Comparison of ENCODE assay signal across 1 cellular context in genomic region chr6:26251354-26252081, GRCh38.
TF ChIP-seq lines count a peak whose summit lies in the region.

No MANE protein-coding gene starts in this region.

TF ChIP-seq in GM12878, 131 proteins besides CTCF, POLR2A, EP300 and RAD21 (continued from another document and continues in another):
- TF ChIP-seq SKIL (IDR thresholded peaks at IDR 0.05; ENCODE audit: low read depth, poor library complexity, severe bottlenecking) (peak; percentile 44), SMARCA5 (IDR thresholded peaks at IDR 0.05) (0 out of 2 replicates have a peak, but pooled peaks have one; percentile 18), EZH2 (IDR thresholded peaks at IDR 0.05; ENCODE audit: borderline replicate concordance, control insufficient read depth, low read depth, low read length) (no peak), TBL1XR1 (IDR thresholded peaks at IDR 0.05; ENCODE audit: low read depth, low read length) (0 out of 2 replicates have a peak, but pooled peaks have one; percentile 35), SMAD1 (IDR thresholded peaks at IDR 0.05; ENCODE audit: low read depth, partially characterized antibody) (peak; percentile 94), JUNB (IDR thresholded peaks at IDR 0.05) (no peak), LARP7 (IDR thresholded peaks at IDR 0.05) (peak; percentile 49), TCF12 (IDR thresholded peaks at IDR 0.05; ENCODE audit: low read depth, low read length) (peak; percentile 85), NFYA (IDR thresholded peaks at IDR 0.05; ENCODE audit: borderline replicate concordance, low read depth, low read length) (no peak), SMC3 (IDR thresholded peaks at IDR 0.05; ENCODE audit: borderline replicate concordance, low read length) (no peak), PAX5 (IDR thresholded peaks at IDR 0.05; ENCODE audit: borderline replicate concordance, low read depth, low read length) (peak; percentile 26; the same call in 1 of the 2 replicates), BRCA1 (IDR thresholded peaks at IDR 0.05; ENCODE audit: low read depth, low read length) (no peak), CREM (IDR thresholded peaks at IDR 0.05; ENCODE audit: low read depth) (no peak; the same call in none of the 2 replicates), RCOR1 (conservative IDR thresholded peaks at IDR 0.05; ENCODE audit: low read depth, low read length) (0 out of 2 replicates have a peak, but pooled peaks have one; percentile 30), NRF1 (conservative IDR thresholded peaks at IDR 0.05; ENCODE audit: low read depth, low read length) (no peak), CHD2 (IDR thresholded peaks at IDR 0.05; ENCODE audit: borderline replicate concordance, low read depth, low read length) (peak; percentile 52; the same call in 1 of the 2 replicates), RAD51 (IDR thresholded peaks at IDR 0.05) (no peak), CREB1 (IDR thresholded peaks at IDR 0.05; ENCODE audit: low read depth) (peak; percentile 49), SPI1 (IDR thresholded peaks at IDR 0.05; ENCODE audit: borderline replicate concordance, insufficient read depth, low read depth, low read length) (no peak), ATF2 (IDR thresholded peaks at IDR 0.05; ENCODE audit: low read length) (0 out of 2 replicates have a peak, but pooled peaks have one; percentile 34), MTA2 (IDR thresholded peaks at IDR 0.05; ENCODE audit: low read depth) (no peak), ZNF24 (IDR thresholded peaks at IDR 0.05) (no peak), BMI1 (IDR thresholded peaks at IDR 0.05; ENCODE audit: borderline replicate concordance) (no peak), IKZF1 (conservative IDR thresholded peaks at IDR 0.05) (peak; percentile 55; the same call in 1 of the 2 replicates), CEBPZ (IDR thresholded peaks at IDR 0.05; ENCODE audit: low read depth, low read length) (no peak), ZSCAN29 (IDR thresholded peaks at IDR 0.05) (no peak), YBX1 (IDR thresholded peaks at IDR 0.05) (no peak), ZNF592 (IDR thresholded peaks at IDR 0.05) (no peak), EGR1 (IDR thresholded peaks at IDR 0.05; ENCODE audit: borderline replicate concordance in 1 of 2, low read depth in 2 of 2, low read length in 2 of 2) (0 out of 3 replicates have a peak, but pooled peaks of 1 of the 2 experiments have one; percentile 12), YY1 (IDR thresholded peaks at IDR 0.05; ENCODE audit: low read depth, low read length) (peak; percentile 51; the same call in 1 of the 2 replicates), SMAD5 (IDR thresholded peaks at IDR 0.05; ENCODE audit: low read depth) (peak; percentile 98), ASH2L (IDR thresholded peaks at IDR 0.05; ENCODE audit: borderline replicate concordance, low read depth) (no peak), IKZF2 (IDR thresholded peaks at IDR 0.05) (no peak; a peak in 1 of 4 replicates)
- TF ChIP-seq, protein P1, sequence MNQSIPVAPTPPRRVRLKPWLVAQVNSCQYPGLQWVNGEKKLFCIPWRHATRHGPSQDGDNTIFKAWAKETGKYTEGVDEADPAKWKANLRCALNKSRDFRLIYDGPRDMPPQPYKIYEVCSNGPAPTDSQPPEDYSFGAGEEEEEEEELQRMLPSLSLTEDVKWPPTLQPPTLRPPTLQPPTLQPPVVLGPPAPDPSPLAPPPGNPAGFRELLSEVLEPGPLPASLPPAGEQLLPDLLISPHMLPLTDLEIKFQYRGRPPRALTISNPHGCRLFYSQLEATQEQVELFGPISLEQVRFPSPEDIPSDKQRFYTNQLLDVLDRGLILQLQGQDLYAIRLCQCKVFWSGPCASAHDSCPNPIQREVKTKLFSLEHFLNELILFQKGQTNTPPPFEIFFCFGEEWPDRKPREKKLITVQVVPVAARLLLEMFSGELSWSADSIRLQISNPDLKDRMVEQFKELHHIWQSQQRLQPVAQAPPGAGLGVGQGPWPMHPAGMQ (IDR thresholded peaks at IDR 0.05; ENCODE audit: borderline replicate concordance) = no peak
- TF ChIP-seq, protein P2, sequence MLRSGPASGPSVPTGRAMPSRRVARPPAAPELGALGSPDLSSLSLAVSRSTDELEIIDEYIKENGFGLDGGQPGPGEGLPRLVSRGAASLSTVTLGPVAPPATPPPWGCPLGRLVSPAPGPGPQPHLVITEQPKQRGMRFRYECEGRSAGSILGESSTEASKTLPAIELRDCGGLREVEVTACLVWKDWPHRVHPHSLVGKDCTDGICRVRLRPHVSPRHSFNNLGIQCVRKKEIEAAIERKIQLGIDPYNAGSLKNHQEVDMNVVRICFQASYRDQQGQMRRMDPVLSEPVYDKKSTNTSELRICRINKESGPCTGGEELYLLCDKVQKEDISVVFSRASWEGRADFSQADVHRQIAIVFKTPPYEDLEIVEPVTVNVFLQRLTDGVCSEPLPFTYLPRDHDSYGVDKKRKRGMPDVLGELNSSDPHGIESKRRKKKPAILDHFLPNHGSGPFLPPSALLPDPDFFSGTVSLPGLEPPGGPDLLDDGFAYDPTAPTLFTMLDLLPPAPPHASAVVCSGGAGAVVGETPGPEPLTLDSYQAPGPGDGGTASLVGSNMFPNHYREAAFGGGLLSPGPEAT (IDR thresholded peaks at IDR 0.05; ENCODE audit: low read depth) = peak; percentile 69; the same call in 1 of the 2 replicates
- TF ChIP-seq, protein P3, sequence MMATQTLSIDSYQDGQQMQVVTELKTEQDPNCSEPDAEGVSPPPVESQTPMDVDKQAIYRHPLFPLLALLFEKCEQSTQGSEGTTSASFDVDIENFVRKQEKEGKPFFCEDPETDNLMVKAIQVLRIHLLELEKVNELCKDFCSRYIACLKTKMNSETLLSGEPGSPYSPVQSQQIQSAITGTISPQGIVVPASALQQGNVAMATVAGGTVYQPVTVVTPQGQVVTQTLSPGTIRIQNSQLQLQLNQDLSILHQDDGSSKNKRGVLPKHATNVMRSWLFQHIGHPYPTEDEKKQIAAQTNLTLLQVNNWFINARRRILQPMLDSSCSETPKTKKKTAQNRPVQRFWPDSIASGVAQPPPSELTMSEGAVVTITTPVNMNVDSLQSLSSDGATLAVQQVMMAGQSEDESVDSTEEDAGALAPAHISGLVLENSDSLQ (IDR thresholded peaks at IDR 0.05) = no peak
- TF ChIP-seq, protein P4, sequence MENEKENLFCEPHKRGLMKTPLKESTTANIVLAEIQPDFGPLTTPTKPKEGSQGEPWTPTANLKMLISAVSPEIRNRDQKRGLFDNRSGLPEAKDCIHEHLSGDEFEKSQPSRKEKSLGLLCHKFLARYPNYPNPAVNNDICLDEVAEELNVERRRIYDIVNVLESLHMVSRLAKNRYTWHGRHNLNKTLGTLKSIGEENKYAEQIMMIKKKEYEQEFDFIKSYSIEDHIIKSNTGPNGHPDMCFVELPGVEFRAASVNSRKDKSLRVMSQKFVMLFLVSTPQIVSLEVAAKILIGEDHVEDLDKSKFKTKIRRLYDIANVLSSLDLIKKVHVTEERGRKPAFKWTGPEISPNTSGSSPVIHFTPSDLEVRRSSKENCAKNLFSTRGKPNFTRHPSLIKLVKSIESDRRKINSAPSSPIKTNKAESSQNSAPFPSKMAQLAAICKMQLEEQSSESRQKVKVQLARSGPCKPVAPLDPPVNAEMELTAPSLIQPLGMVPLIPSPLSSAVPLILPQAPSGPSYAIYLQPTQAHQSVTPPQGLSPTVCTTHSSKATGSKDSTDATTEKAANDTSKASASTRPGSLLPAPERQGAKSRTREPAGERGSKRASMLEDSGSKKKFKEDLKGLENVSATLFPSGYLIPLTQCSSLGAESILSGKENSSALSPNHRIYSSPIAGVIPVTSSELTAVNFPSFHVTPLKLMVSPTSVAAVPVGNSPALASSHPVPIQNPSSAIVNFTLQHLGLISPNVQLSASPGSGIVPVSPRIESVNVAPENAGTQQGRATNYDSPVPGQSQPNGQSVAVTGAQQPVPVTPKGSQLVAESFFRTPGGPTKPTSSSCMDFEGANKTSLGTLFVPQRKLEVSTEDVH (IDR thresholded peaks at IDR 0.05; ENCODE audit: low read depth, partially characterized antibody) = no peak
- TF ChIP-seq, protein P5, sequence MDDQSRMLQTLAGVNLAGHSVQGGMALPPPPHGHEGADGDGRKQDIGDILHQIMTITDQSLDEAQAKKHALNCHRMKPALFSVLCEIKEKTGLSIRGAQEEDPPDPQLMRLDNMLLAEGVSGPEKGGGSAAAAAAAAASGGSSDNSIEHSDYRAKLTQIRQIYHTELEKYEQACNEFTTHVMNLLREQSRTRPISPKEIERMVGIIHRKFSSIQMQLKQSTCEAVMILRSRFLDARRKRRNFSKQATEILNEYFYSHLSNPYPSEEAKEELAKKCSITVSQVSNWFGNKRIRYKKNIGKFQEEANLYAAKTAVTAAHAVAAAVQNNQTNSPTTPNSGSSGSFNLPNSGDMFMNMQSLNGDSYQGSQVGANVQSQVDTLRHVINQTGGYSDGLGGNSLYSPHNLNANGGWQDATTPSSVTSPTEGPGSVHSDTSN (IDR thresholded peaks at IDR 0.05; ENCODE audit: insufficient replicate concordance, low read depth, low read length) = no peak
